In genomic region chr6:7540595-7540994, GRCh38 we compare ENCODE assay signal across 8 cellular contexts. TPM values are rescaled to one million over a fixed set of nuclear protein-coding genes. Genes with fewer than 3 reads are reported as not detected.
DNase-seq lines count a peak whose midpoint lies in the region; ATAC-seq and TF ChIP-seq lines count a peak whose summit lies in the region.

No MANE protein-coding gene starts in this region.

- peaks cover 48% of the 10 kb centered on the region for H3K27me3 Mint-ChIP-seq in activated naive CD4-positive, alpha-beta T cell treated with anti-CD3 and anti-CD28 coated beads, Interleukin-2, amount 50 U/mL, for 24 hours

- no peaks in the 10 kb centered on the region for H3K9me3 ChIP-seq in colonic mucosa
- H3K9me3 ChIP-seq in lower lobe of right lung = no peaks in the 10 kb centered on the region
- H3K9me3 ChIP-seq in vagina = no peaks in the 10 kb centered on the region

- H3K9me3 Mint-ChIP-seq in activated naive CD4-positive, alpha-beta T cell treated with anti-CD3 and anti-CD28 coated beads, Interleukin-2, amount 50 U/mL, for 24 hours = no peaks in the 10 kb centered on the region

- ATAC-seq in lower lobe of right lung (peak; percentile 53 to 64), HG03045 (IDR thresholded peaks at IDR 0.05; ENCODE audit: unreplicated experiment) (no peak)

- no peak for TF ChIP-seq CTCF in colonic mucosa (IDR thresholded peaks at IDR 0.05)
- TF ChIP-seq CTCF in lower lobe of right lung (IDR thresholded peaks at IDR 0.05) = no peak
- no peak for TF ChIP-seq CTCF in vagina (IDR thresholded peaks at IDR 0.05)

- H3K27me3 ChIP-seq in colonic mucosa (no peaks in the 10 kb centered on the region), lower lobe of right lung (ENCODE audit: low read depth) (peaks cover 69% of the 10 kb centered on the region), vagina (peaks cover 3% of the 10 kb centered on the region)

- no peak overlapping the region for H3K27ac ChIP-seq in colonic mucosa
- peak overlapping the region; percentile 66 for H3K27ac ChIP-seq in lower lobe of right lung
- peak overlapping the region; percentile 89 for H3K27ac ChIP-seq in vagina

- H3K27ac Mint-ChIP-seq in activated naive CD4-positive, alpha-beta T cell treated with anti-CD3 and anti-CD28 coated beads, Interleukin-2, amount 50 U/mL, for 24 hours = no peak overlapping the region

- peak overlapping the region; percentile 74 for H3K4me3 Mint-ChIP-seq in activated naive CD4-positive, alpha-beta T cell treated with anti-CD3 and anti-CD28 coated beads, Interleukin-2, amount 50 U/mL, for 24 hours

- no peak for DNase-seq in activated naive CD4-positive, alpha-beta T cell treated with Interleukin-2 at 50 U/mL for 16 hours
- DNase-seq in colonic mucosa (no peak), lower lobe of right lung (peak; percentile 58), vagina (ENCODE audit: extremely low spot score in 2 of 2) (no peak), medulla oblongata (ENCODE audit: extremely low spot score) (no peak), Ammon's horn (ENCODE audit: low spot score) (no peak)

- H3K4me1 ChIP-seq in colonic mucosa (no peaks in the 10 kb centered on the region), lower lobe of right lung (peaks cover 26% of the 10 kb centered on the region), vagina (peaks cover 24% of the 10 kb centered on the region)

- no peak overlapping the region for H3K9ac ChIP-seq in colonic mucosa (ENCODE audit: low read depth in 2 of 2, low read length in 2 of 2)

- peak overlapping the region; percentile 60 for H3K4me3 ChIP-seq in colonic mucosa
- peak overlapping the region; percentile 61 for H3K4me3 ChIP-seq in lower lobe of right lung
- H3K4me3 ChIP-seq in vagina = peak overlapping the region; percentile 55 to 61

- peaks cover 7% of the 10 kb centered on the region for H3K4me1 Mint-ChIP-seq in activated naive CD4-positive, alpha-beta T cell treated with anti-CD3 and anti-CD28 coated beads, Interleukin-2, amount 50 U/mL, for 24 hours

- no peaks in the 10 kb centered on the region for H3K36me3 ChIP-seq in colonic mucosa
- no peaks in the 10 kb centered on the region for H3K36me3 ChIP-seq in lower lobe of right lung
- H3K36me3 ChIP-seq in vagina = no peaks in the 10 kb centered on the region

- H3K36me3 Mint-ChIP-seq in activated naive CD4-positive, alpha-beta T cell treated with anti-CD3 and anti-CD28 coated beads, Interleukin-2, amount 50 U/mL, for 24 hours = no peaks in the 10 kb centered on the region

- intact Hi-C loops in colonic mucosa (cut with DNase I) (no loop called here), lower lobe of right lung (cut with DNase I) (no loop called here), vagina (cut with DNase I) (no loop called here)

- no peak for TF ChIP-seq POLR2A in vagina (IDR thresholded peaks at IDR 0.05)

RNA-seq across cellular contexts. Expression of gene DSP, which starts 0.9 kb away (rescaled TPM):
- total RNA-seq in colonic mucosa (100 to 1,000 TPM; 201 to 250 TPM), lower lobe of right lung (22.8 TPM), vagina (802 TPM)

RNA-seq across cellular contexts. Expression of gene SNRNP48, which starts 49.4 kb away (rescaled TPM):
- 10 to 100 TPM; 13.8 to 14.6 TPM for total RNA-seq in colonic mucosa
- 9.3 TPM for total RNA-seq in lower lobe of right lung
- total RNA-seq in vagina = 9.6 TPM
